In the genomic region with DNA sequence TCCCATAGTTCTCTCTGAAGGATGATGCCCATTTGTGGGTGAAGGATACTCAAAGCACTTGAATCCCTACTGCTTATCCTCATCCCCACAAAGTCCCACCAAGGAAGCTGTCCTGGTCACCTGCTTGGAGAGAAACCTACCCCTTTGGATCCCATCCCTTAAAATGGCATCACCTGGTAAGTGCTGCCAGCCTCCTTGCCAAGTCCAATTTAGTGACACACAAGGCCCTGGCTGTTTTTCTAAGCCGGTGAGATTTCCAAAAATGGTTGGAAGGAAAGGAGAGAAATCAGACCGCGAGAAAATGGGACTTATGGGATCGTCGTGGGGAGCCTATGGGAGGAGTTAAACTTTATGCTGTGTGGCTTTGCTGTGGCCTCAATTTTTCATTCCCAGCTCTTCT, we compare ENCODE assay signal across 27 cellular contexts.
"Had no signal": no experiment of that assay in that cellular context is flagged by ENCODE, and none has a peak within 500 bp of the region (broad histone marks: within the 10 kb centered on the region; RNA-seq: fewer than 3 reads in every experiment).

No MANE protein-coding gene starts in this region.

- DNase-seq: Karpas-422, KBM-7, NCI-H1048, NCI-H1092 treated with DMSO at 0.1 percent for 48 hours, NCI-H1105 treated with DMSO at 0.1 percent for 48 hours, NCI-H1417, NCI-H1436, NCI-H146, NCI-H1694, NCI-H187, NCI-H1930, NCI-H2029 treated with DMSO at 0.1 percent for 48 hours, NCI-H2081 treated with DMSO at 0.1 percent for 48 hours, NCI-H2171 treated with DMSO at 0.1 percent for 48 hours, NCI-H2227 treated with DMSO at 0.1 percent for 48 hours, NCI-H345, NCI-H446, NCI-H510A treated with DMSO at 0.1 percent for 48 hours, NCI-H524 treated with DMSO at 0.1 percent for 48 hours, NCI-H526 treated with DMSO at 0.1 percent for 48 hours, NCI-H774, Peyer's patch, Right ventricle myocardium superior, RPMI8226, SHP77 treated with DMSO at 0.1 percent for 48 hours, SK-N-SH, SW 1271 had no signal
